Comparison of ENCODE assay signal across 1 cellular context in the genomic region with DNA sequence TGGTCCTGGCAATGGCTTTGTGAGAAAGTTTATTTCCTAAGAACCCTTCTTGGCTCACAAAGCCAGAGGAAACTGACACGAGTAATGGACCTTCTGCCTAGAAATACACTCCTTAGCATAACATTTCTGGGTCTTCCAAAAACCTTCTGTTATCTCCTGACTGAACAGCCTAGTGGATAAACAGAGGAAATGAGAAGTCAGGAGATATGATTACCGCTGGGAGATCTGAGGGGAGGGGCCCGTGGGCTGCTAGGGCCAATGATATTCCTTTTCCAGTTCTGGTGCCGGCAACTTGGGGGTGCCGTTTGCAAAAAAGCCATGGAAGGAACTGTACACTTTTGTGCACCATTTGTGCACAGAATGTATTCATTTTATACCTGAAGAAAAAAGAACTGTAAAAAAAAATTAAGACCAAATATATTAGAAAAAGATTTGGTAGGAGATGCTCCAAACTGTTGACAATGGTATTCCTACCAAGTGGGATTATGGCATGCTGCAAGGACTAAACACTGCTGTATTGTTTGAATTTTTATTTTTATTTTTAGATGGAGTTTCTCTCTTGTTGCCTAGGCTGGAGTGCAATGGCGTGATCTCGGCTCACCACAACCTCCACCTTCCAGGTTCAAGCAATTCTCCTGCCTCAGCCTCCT.
TF ChIP-seq lines count a peak whose summit lies in the region.

No MANE protein-coding gene starts in this region.

TF ChIP-seq in K562, 482 proteins besides CTCF, POLR2A, EP300 and RAD21 (continues in another document):
- TF ChIP-seq MITF (IDR thresholded peaks at IDR 0.05) (no peak), HMG20A (CRISPR knock-in tag; conservative IDR thresholded peaks at IDR 0.05) (no peak), FOXK2 (conservative IDR thresholded peaks at IDR 0.05 in 1 of 2, IDR thresholded peaks at IDR 0.05 in 1 of 2; ENCODE audit: low read depth in 2 of 2) (peak in 1 of 2 experiments; percentile 22; a peak in 1 of 4 replicates), TRIM28 (IDR thresholded peaks at IDR 0.05) (peak; percentile 74; the same call in 1 of the 2 replicates), RBM25 (IDR thresholded peaks at IDR 0.05; ENCODE audit: low read depth, low read length, severe bottlenecking) (peak; percentile 90), TAL1 (IDR thresholded peaks at IDR 0.05) (peak; percentile 17; the same call in 1 of the 2 replicates), STAT6 (CRISPR knock-in tag; IDR thresholded peaks at IDR 0.05) (no peak), CC2D1A (IDR thresholded peaks at IDR 0.05) (no peak), KLF6 (CRISPR knock-in tag; IDR thresholded peaks at IDR 0.05; ENCODE audit: borderline replicate concordance) (no peak), CBX3 (IDR thresholded peaks at IDR 0.05; ENCODE audit: borderline replicate concordance in 1 of 2, low read length in 2 of 2) (0 out of 3 replicates have a peak, but pooled peaks of 1 of the 2 experiments have one; percentile 4), FOXM1 (IDR thresholded peaks at IDR 0.05; ENCODE audit: low read depth) (no peak), FOXM1 (CRISPR knock-in tag; IDR thresholded peaks at IDR 0.05; ENCODE audit: low read depth) (no peak), MTA1 (IDR thresholded peaks at IDR 0.05; ENCODE audit: borderline replicate concordance) (no peak), ZNF224 (CRISPR knock-in tag; IDR thresholded peaks at IDR 0.05) (no peak), RFX1 (IDR thresholded peaks at IDR 0.05) (no peak), ZBTB8A (IDR thresholded peaks at IDR 0.05; ENCODE audit: partially characterized antibody) (no peak), SMARCA4 (IDR thresholded peaks at IDR 0.05) (peak; percentile 59; the same call in 1 of the 2 replicates), ARID3B (CRISPR knock-in tag; IDR thresholded peaks at IDR 0.05; ENCODE audit: borderline replicate concordance) (no peak), E2F8 (IDR thresholded peaks at IDR 0.05; ENCODE audit: low read depth, partially characterized antibody) (no peak), CTBP1 (IDR thresholded peaks at IDR 0.05; ENCODE audit: borderline replicate concordance) (no peak), LEF1 (IDR thresholded peaks at IDR 0.05) (no peak), RBM17 (IDR thresholded peaks at IDR 0.05; ENCODE audit: borderline replicate concordance, low read depth, low read length) (no peak), HNRNPUL1 (IDR thresholded peaks at IDR 0.05; ENCODE audit: low read length) (no peak), CBFA2T3 (IDR thresholded peaks at IDR 0.05) (peak; percentile 53), U2AF1 (optimal IDR thresholded peaks at IDR 0.05; ENCODE audit: low read depth, low read length) (no peak), MAFK (IDR thresholded peaks at IDR 0.05; ENCODE audit: low read length) (no peak), FOXJ3 (CRISPR knock-in tag; IDR thresholded peaks at IDR 0.05) (no peak), DNMT1 (IDR thresholded peaks at IDR 0.05) (no peak), ZNF253 (CRISPR knock-in tag; conservative IDR thresholded peaks at IDR 0.05) (no peak), NR1H2 (CRISPR knock-in tag; IDR thresholded peaks at IDR 0.05) (no peak), ZNF263 (CRISPR knock-in tag; IDR thresholded peaks at IDR 0.05; ENCODE audit: borderline replicate concordance) (no peak), GABPB2 (CRISPR knock-in tag; conservative IDR thresholded peaks at IDR 0.05) (no peak), ZNF766 (CRISPR knock-in tag; conservative IDR thresholded peaks at IDR 0.05) (no peak), POLR2AphosphoS2 (IDR thresholded peaks at IDR 0.05; ENCODE audit: low read length) (no peak), ZBTB11 (CRISPR knock-in tag; IDR thresholded peaks at IDR 0.05) (no peak), ZNF644 (tag; IDR thresholded peaks at IDR 0.05; ENCODE audit: low read depth) (no peak), RBM22 (IDR thresholded peaks at IDR 0.05; ENCODE audit: low read depth, low read length, poor library complexity, severe bottlenecking) (no peak), FOXO4 (CRISPR knock-in tag; IDR thresholded peaks at IDR 0.05) (no peak), MCM5 (IDR thresholded peaks at IDR 0.05; ENCODE audit: low read depth) (no peak), NONO (IDR thresholded peaks at IDR 0.05; ENCODE audit: low read depth in 2 of 2, low read length in 1 of 2) (no peak), PCBP1 (IDR thresholded peaks at IDR 0.05; ENCODE audit: low read depth, low read length, poor library complexity, severe bottlenecking) (no peak), ZNF324 (CRISPR knock-in tag; IDR thresholded peaks at IDR 0.05) (no peak), SREBF1 (IDR thresholded peaks at IDR 0.05; ENCODE audit: borderline replicate concordance, low read depth, low read length) (no peak), NRF1 (conservative IDR thresholded peaks at IDR 0.05 in 1 of 2, IDR thresholded peaks at IDR 0.05 in 1 of 2) (no peak), HSF4 (CRISPR knock-in tag; IDR thresholded peaks at IDR 0.05; ENCODE audit: borderline replicate concordance) (no peak), ZNF174 (CRISPR knock-in tag; IDR thresholded peaks at IDR 0.05) (no peak)
- TF ChIP-seq, protein P1, sequence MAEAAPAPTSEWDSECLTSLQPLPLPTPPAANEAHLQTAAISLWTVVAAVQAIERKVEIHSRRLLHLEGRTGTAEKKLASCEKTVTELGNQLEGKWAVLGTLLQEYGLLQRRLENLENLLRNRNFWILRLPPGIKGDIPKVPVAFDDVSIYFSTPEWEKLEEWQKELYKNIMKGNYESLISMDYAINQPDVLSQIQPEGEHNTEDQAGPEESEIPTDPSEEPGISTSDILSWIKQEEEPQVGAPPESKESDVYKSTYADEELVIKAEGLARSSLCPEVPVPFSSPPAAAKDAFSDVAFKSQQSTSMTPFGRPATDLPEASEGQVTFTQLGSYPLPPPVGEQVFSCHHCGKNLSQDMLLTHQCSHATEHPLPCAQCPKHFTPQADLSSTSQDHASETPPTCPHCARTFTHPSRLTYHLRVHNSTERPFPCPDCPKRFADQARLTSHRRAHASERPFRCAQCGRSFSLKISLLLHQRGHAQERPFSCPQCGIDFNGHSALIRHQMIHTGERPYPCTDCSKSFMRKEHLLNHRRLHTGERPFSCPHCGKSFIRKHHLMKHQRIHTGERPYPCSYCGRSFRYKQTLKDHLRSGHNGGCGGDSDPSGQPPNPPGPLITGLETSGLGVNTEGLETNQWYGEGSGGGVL (CRISPR knock-in tag; IDR thresholded peaks at IDR 0.05), result no peak
- TF ChIP-seq, protein P2, sequence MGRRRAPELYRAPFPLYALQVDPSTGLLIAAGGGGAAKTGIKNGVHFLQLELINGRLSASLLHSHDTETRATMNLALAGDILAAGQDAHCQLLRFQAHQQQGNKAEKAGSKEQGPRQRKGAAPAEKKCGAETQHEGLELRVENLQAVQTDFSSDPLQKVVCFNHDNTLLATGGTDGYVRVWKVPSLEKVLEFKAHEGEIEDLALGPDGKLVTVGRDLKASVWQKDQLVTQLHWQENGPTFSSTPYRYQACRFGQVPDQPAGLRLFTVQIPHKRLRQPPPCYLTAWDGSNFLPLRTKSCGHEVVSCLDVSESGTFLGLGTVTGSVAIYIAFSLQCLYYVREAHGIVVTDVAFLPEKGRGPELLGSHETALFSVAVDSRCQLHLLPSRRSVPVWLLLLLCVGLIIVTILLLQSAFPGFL (CRISPR knock-in tag; IDR thresholded peaks at IDR 0.05), result no peak
